ENCODE assay signal across 28 cellular contexts in the genomic region with DNA sequence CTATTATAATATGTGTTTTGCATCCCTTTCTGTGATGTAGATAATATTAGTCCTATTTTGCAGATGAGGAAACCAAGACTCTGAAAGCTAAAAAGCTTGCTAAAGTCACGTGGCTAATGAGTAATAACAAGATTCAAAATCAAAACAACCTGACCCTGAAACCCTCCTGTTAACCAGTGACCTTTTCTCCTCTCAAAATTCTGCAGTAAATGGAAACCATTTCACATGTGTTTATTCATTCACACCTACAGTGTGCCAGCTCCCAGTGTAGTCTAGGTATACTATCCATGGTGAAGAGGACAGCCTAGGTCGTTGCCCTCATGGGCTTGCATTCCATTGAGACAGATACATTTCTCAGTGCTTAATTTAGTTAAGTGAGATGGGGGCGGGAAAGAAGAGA. TPM values are rescaled to one million over a fixed set of nuclear protein-coding genes. Genes with fewer than 3 reads are reported as not detected.
DNase-seq lines count a peak whose midpoint lies in the region; ATAC-seq and TF ChIP-seq lines count a peak whose summit lies in the region.
"Had no signal": no experiment of that assay in that cellular context is flagged by ENCODE, and none has a peak within 500 bp of the region (broad histone marks: within the 10 kb centered on the region; RNA-seq: fewer than 3 reads in every experiment).

No MANE protein-coding gene starts in this region.

- no peak for TF ChIP-seq CTCF in WERI-Rb-1 (IDR thresholded peaks at IDR 0.05; ENCODE audit: low read depth, low read length)

- DNase-seq in activated T-cell treated with anti-CD3 and anti-CD28 coated beads, Interleukin-2, amount 50 U/mL, for 24 hours, result no peak
- no peak for DNase-seq in activated T-cell treated with anti-CD3 and anti-CD28 coated beads, Interleukin-2, amount 50 U/mL, for 48 hours
- DNase-seq in WERI-Rb-1 (no peak), iPS-NIHi11 (ENCODE audit: low spot score) (no peak), NCI-H748 treated with DMSO at 0.1 percent for 48 hours (lab: John Stamatoyannopoulos, UW) (no peak)
- DNase-seq: activated CD4-positive, alpha-beta T cell treated with anti-CD3 and anti-CD28 coated beads for 48 hours; activated effector memory CD4-positive, alpha-beta T cell treated with anti-CD3 and anti-CD28 coated beads, Interleukin-2, amount 50 U/mL, for 16 hours; COR-L47; DMS79; effector CD8-positive, alpha-beta T cell; GOT3; heart left ventricle; left colon; mesenchymal stem cell; NCI-H1048; NCI-H187; NCI-H526 treated with DMSO at 0.1 percent for 48 hours; occipital lobe; RPMI8226; stimulated activated CD4-positive, alpha-beta T cell treated with anti-CD3 and anti-CD28 coated beads, Interleukin-2, amount 100 ng/mL, for 24 hours had no signal

- H3K36me3 ChIP-seq in WERI-Rb-1, result no peaks in the 10 kb centered on the region
- H3K36me3 ChIP-seq: heart left ventricle, vagina had no signal

- H3K9me3 Mint-ChIP-seq in activated T-cell treated with anti-CD3 and anti-CD28 coated beads, Interleukin-2, amount 50 U/mL, for 24 hours, result peaks cover 5% of the 10 kb centered on the region
- H3K9me3 Mint-ChIP-seq in activated T-helper 17 cell treated with anti-CD3 and anti-CD28 coated beads, Interleukin-2, amount 50 U/mL, for 72 hours, result peaks cover 10% of the 10 kb centered on the region
- H3K9me3 Mint-ChIP-seq in stimulated activated memory B cell treated with anti-CD40 and anti-IgM and Interleukin-4, amounts not matched to agents 10 μg/mL and 1 μg/mL and 100 μg/mL, for 72 hours, result peaks cover 10% of the 10 kb centered on the region

- no peaks in the 10 kb centered on the region for H3K9me3 ChIP-seq in WERI-Rb-1 (ENCODE audit: severe bottlenecking)
- H3K9me3 ChIP-seq: A549, vagina had no signal

- H3K27me3 Mint-ChIP-seq in activated T-cell treated with anti-CD3 and anti-CD28 coated beads, Interleukin-2, amount 50 U/mL, for 24 hours, result no peaks in the 10 kb centered on the region
- H3K27me3 Mint-ChIP-seq in activated T-helper 17 cell treated with anti-CD3 and anti-CD28 coated beads, Interleukin-2, amount 50 U/mL, for 72 hours, result no peaks in the 10 kb centered on the region
- no peaks in the 10 kb centered on the region for H3K27me3 Mint-ChIP-seq in stimulated activated memory B cell treated with anti-CD40 and anti-IgM and Interleukin-4, amounts not matched to agents 10 μg/mL and 1 μg/mL and 100 μg/mL, for 72 hours
- H3K27me3 Mint-ChIP-seq: B cell had no signal

- H3K4me3 Mint-ChIP-seq in activated T-cell treated with anti-CD3 and anti-CD28 coated beads, Interleukin-2, amount 50 U/mL, for 24 hours, result no peak overlapping the region
- H3K4me3 Mint-ChIP-seq in activated T-helper 17 cell treated with anti-CD3 and anti-CD28 coated beads, Interleukin-2, amount 50 U/mL, for 72 hours, result peak overlapping the region; percentile 46
- no peak overlapping the region for H3K4me3 Mint-ChIP-seq in stimulated activated memory B cell treated with anti-CD40 and anti-IgM and Interleukin-4, amounts not matched to agents 10 μg/mL and 1 μg/mL and 100 μg/mL, for 72 hours
- H3K4me3 Mint-ChIP-seq: B cell, brain had no signal

- no peaks in the 10 kb centered on the region for H3K27me3 ChIP-seq in WERI-Rb-1 (ENCODE audit: insufficient read depth, low read depth, severe bottlenecking)
- H3K27me3 ChIP-seq: heart left ventricle, vagina had no signal

- peaks cover 17% of the 10 kb centered on the region for H3K4me1 Mint-ChIP-seq in activated T-cell treated with anti-CD3 and anti-CD28 coated beads, Interleukin-2, amount 50 U/mL, for 24 hours (ENCODE audit: low read depth)
- peaks cover 20% of the 10 kb centered on the region for H3K4me1 Mint-ChIP-seq in activated T-helper 17 cell treated with anti-CD3 and anti-CD28 coated beads, Interleukin-2, amount 50 U/mL, for 72 hours
- peaks cover 20% of the 10 kb centered on the region for H3K4me1 Mint-ChIP-seq in stimulated activated memory B cell treated with anti-CD40 and anti-IgM and Interleukin-4, amounts not matched to agents 10 μg/mL and 1 μg/mL and 100 μg/mL, for 72 hours
- H3K4me1 Mint-ChIP-seq: B cell, brain had no signal

- peak overlapping the region; percentile 5 for H3K27ac Mint-ChIP-seq in activated T-cell treated with anti-CD3 and anti-CD28 coated beads, Interleukin-2, amount 50 U/mL, for 24 hours
- peak overlapping the region; percentile 62 for H3K27ac Mint-ChIP-seq in activated T-helper 17 cell treated with anti-CD3 and anti-CD28 coated beads, Interleukin-2, amount 50 U/mL, for 72 hours
- peak overlapping the region; percentile 3 for H3K27ac Mint-ChIP-seq in stimulated activated memory B cell treated with anti-CD40 and anti-IgM and Interleukin-4, amounts not matched to agents 10 μg/mL and 1 μg/mL and 100 μg/mL, for 72 hours
- H3K27ac Mint-ChIP-seq: B cell, brain had no signal

- peaks cover 16% of the 10 kb centered on the region for H3K36me3 Mint-ChIP-seq in activated T-cell treated with anti-CD3 and anti-CD28 coated beads, Interleukin-2, amount 50 U/mL, for 24 hours (ENCODE audit: low read depth)
- peaks cover 14% of the 10 kb centered on the region for H3K36me3 Mint-ChIP-seq in activated T-helper 17 cell treated with anti-CD3 and anti-CD28 coated beads, Interleukin-2, amount 50 U/mL, for 72 hours (ENCODE audit: low read depth)
- H3K36me3 Mint-ChIP-seq in stimulated activated memory B cell treated with anti-CD40 and anti-IgM and Interleukin-4, amounts not matched to agents 10 μg/mL and 1 μg/mL and 100 μg/mL, for 72 hours, result peaks cover 13% of the 10 kb centered on the region
- H3K36me3 Mint-ChIP-seq: brain had no signal

- H3K4me3 ChIP-seq in WERI-Rb-1 (ENCODE audit: low read depth, low read length), result no peak overlapping the region
- H3K4me3 ChIP-seq: A549, heart left ventricle, skin epidermis, vagina had no signal

- no peak overlapping the region for H3K27ac ChIP-seq in WERI-Rb-1
- H3K27ac ChIP-seq: A549, heart left ventricle, skin epidermis, vagina had no signal

- ATAC-seq in GM21526 (IDR thresholded peaks at IDR 0.05; ENCODE audit: low FRiP score, unreplicated experiment), result peak; percentile 56
- peak; percentile 92 for ATAC-seq in activated T-helper 17 cell treated with anti-CD3 and anti-CD28 coated beads, Interleukin-2, amount 50 U/mL, for 72 hours (replicated peaks)
- ATAC-seq in stimulated activated memory B cell treated with anti-CD40 and anti-IgM and Interleukin-4, amounts not matched to agents 10 μg/mL and 1 μg/mL and 100 μg/mL, for 72 hours, result peak; percentile 89
- ATAC-seq: A549, heart left ventricle, left colon had no signal

RNA-seq across cellular contexts. Expression of a gene that starts 30.6 kb away (rescaled TPM):
- 10 to 100 TPM; 32.5 to 33.7 TPM for total RNA-seq in activated T-helper 17 cell treated with anti-CD3 and anti-CD28 coated beads, Interleukin-2, amount 50 U/mL, for 72 hours

Comparison
In these comparisons a context has a peak if more than half of its experiments do, and no peak if none do; other contexts are left out.
1. H3K27ac Mint-ChIP-seq: peak in every context shown above with its lines; median percentile 62 in activated T-helper 17 cell treated with anti-CD3 and anti-CD28 coated beads, Interleukin-2, amount 50 U/mL, for 72 hours; 5 in activated T-cell treated with anti-CD3 and anti-CD28 coated beads, Interleukin-2, amount 50 U/mL, for 24 hours; 3 in stimulated activated memory B cell treated with anti-CD40 and anti-IgM and Interleukin-4, amounts not matched to agents 10 μg/mL and 1 μg/mL and 100 μg/mL, for 72 hours.